In genomic region chr6:158791456-158791855, GRCh38 we compare ENCODE assay signal across 8 cellular contexts. TPM values are rescaled to one million over a fixed set of nuclear protein-coding genes. Genes with fewer than 3 reads are reported as not detected.
DNase-seq lines count a peak whose midpoint lies in the region; ATAC-seq and TF ChIP-seq lines count a peak whose summit lies in the region.
"Not testable (repeated sequence)": the region's sequence is repeated elsewhere in the genome, so short reads cannot be mapped to it uniquely, and the experiment has no call there.

No MANE protein-coding gene starts in this region.

- not testable (repeated sequence) for H3K4me3 ChIP-seq in BLaER1; RWPE2 (ENCODE audit: severe bottlenecking); naive thymus-derived CD4-positive, alpha-beta T cell (ENCODE audit: low read length)

- not testable (repeated sequence) for ATAC-seq in RWPE2 (ENCODE audit: low read depth); naive thymus-derived CD4-positive, alpha-beta T cell; stimulated activated memory B cell treated with anti-CD40 and anti-IgM and Interleukin-4, amounts not matched to agents 10 μg/mL and 1 μg/mL and 100 μg/mL, for 72 hours

- peaks cover 94% of the 10 kb centered on the region for H4K20me1 ChIP-seq in BLaER1
- not testable (repeated sequence) for H4K20me1 ChIP-seq in H9 (ENCODE audit: control insufficient read depth, insufficient read depth, insufficient read length)

- DNase-seq in H9; RWPE2 (ENCODE audit: low spot score); activated CD4-positive, alpha-beta memory T cell treated with anti-CD3 and anti-CD28 coated beads for 36 hours; glutamatergic neuron; naive thymus-derived CD4-positive, alpha-beta T cell: not testable (repeated sequence)

- H3K79me2 ChIP-seq in H9 (ENCODE audit: insufficient read depth, low read length) = peaks cover 37% of the 10 kb centered on the region

- H3K4me1 Mint-ChIP-seq in H9 (peaks cover 36% of the 10 kb centered on the region in 2 experiments), glutamatergic neuron (ENCODE audit: low read depth, unreplicated experiment) (peaks cover 50% of the 10 kb centered on the region)
- H3K4me1 Mint-ChIP-seq in activated CD4-positive, alpha-beta memory T cell treated with anti-CD3 and anti-CD28 coated beads for 36 hours (ENCODE audit: low read depth) = peaks cover 69% of the 10 kb centered on the region
- H3K4me1 Mint-ChIP-seq in activated naive CD4-positive, alpha-beta T cell treated with anti-CD3 and anti-CD28 coated beads, Interleukin-2, amount 50 U/mL, for 24 hours = peaks cover 76% of the 10 kb centered on the region
- H3K4me1 Mint-ChIP-seq in naive thymus-derived CD4-positive, alpha-beta T cell = peaks cover 40 to 79% (median 70%) of the 10 kb centered on the region in 7 donors
- H3K4me1 Mint-ChIP-seq in stimulated activated memory B cell treated with anti-CD40 and anti-IgM and Interleukin-4, amounts not matched to agents 10 μg/mL and 1 μg/mL and 100 μg/mL, for 72 hours = peaks cover 81% of the 10 kb centered on the region

- H3K36me3 ChIP-seq in BLaER1 (peaks cover 36% of the 10 kb centered on the region), RWPE2 (ENCODE audit: low read depth) (peaks cover 79% of the 10 kb centered on the region)
- peaks cover 6 to 21% (median 15%) of the 10 kb centered on the region in 3 experiments for H3K36me3 ChIP-seq in naive thymus-derived CD4-positive, alpha-beta T cell (ENCODE audit: control insufficient read depth in 2 of 3, insufficient read depth in 3 of 3, low read length in 3 of 3)

- not testable (repeated sequence) for H2BK12ac ChIP-seq in H9 (ENCODE audit: insufficient read length, low read depth, low read length)

- H3K79me1 ChIP-seq in H9 (ENCODE audit: insufficient read depth, low read depth, low read length, poor library complexity, severe bottlenecking) = not testable (repeated sequence)

- H2BK120ac ChIP-seq in H9 (ENCODE audit: low read depth, low read length, poor library complexity, severe bottlenecking) = not testable (repeated sequence)

- H3K27ac ChIP-seq in BLaER1; H9 (ENCODE audit: insufficient read length, low read depth, low read length): not testable (repeated sequence)
- H3K27ac ChIP-seq in RWPE2 (ENCODE audit: poor library complexity, severe bottlenecking) = peak overlapping the region; percentile 7
- H3K27ac ChIP-seq in naive thymus-derived CD4-positive, alpha-beta T cell (ENCODE audit: low read depth, low read length) = peak overlapping the region; percentile 72

- not testable (repeated sequence) for H3K56ac ChIP-seq in H9 (ENCODE audit: insufficient read length, low read depth, low read length)

- H3K23ac ChIP-seq in H9 (ENCODE audit: insufficient read length, low read depth, low read length) = not testable (repeated sequence)

- CTCF ChIA-PET in activated CD4-positive, alpha-beta memory T cell treated with anti-CD3 and anti-CD28 coated beads for 36 hours (lab: Charles Lee) = interaction anchor here (1.0 kb wide), 1 partner anchor 78 kb away, joined by 3 read pairs; no protein-coding TSS in a partner anchor
- CTCF ChIA-PET in naive thymus-derived CD4-positive, alpha-beta T cell (lab: Charles Lee) = interaction anchor here (0.7 to 4.8 kb wide), 2 partner anchors 32 to 181 kb away, joined by 4 to 37 read pairs; no protein-coding TSS in a partner anchor

- not testable (repeated sequence) for H4K5ac ChIP-seq in H9 (ENCODE audit: insufficient read length, low read depth, low read length)

- H3K4ac ChIP-seq in H9 (ENCODE audit: low read depth, low read length) = not testable (repeated sequence)

- H3K23me2 ChIP-seq in H9 (ENCODE audit: insufficient read length, low read depth, low read length, poor library complexity, severe bottlenecking) = not testable (repeated sequence)

- intact Hi-C loops in activated CD4-positive, alpha-beta memory T cell treated with anti-CD3 and anti-CD28 coated beads for 36 hours (cut with micrococcal nuclease) = loop anchor here (5.0 kb wide), 1 partner anchor 181 kb away; no protein-coding TSS in a partner anchor
- intact Hi-C loops in naive thymus-derived CD4-positive, alpha-beta T cell (cut with micrococcal nuclease) = loop anchor here in 1 of 2 donors (10.0 kb wide), 1 partner anchor 343 kb away; no protein-coding TSS in a partner anchor

- H4K8ac ChIP-seq in H9 (replicated peaks; ENCODE audit: insufficient read length, low read depth, low read length) = not testable (repeated sequence)

- H3K4me2 ChIP-seq in BLaER1 = peak overlapping the region; percentile 91
- not testable (repeated sequence) for H3K4me2 ChIP-seq in H9 (ENCODE audit: insufficient read depth, insufficient read length, low read length)

- not testable (repeated sequence) for H3T11ph ChIP-seq in H9 (ENCODE audit: low read length)

- not testable (repeated sequence) for H3K27me3 Mint-ChIP-seq in H9 (ENCODE audit: low read depth); activated CD4-positive, alpha-beta memory T cell treated with anti-CD3 and anti-CD28 coated beads for 36 hours; activated naive CD4-positive, alpha-beta T cell treated with anti-CD3 and anti-CD28 coated beads, Interleukin-2, amount 50 U/mL, for 24 hours; naive thymus-derived CD4-positive, alpha-beta T cell; stimulated activated memory B cell treated with anti-CD40 and anti-IgM and Interleukin-4, amounts not matched to agents 10 μg/mL and 1 μg/mL and 100 μg/mL, for 72 hours
- peaks cover 10% of the 10 kb centered on the region for H3K27me3 Mint-ChIP-seq in glutamatergic neuron (ENCODE audit: unreplicated experiment)

- WGBS in H9 (ENCODE audit: extremely low coverage, insufficient read length, low lambda C conversion rate) = no CpG with 5 or more reads among the region's 5 CpGs

- H3K4me1 ChIP-seq in BLaER1 (peaks cover 85% of the 10 kb centered on the region), RWPE2 (ENCODE audit: insufficient read depth, poor library complexity, severe bottlenecking) (peaks cover 42% of the 10 kb centered on the region)
- not testable (repeated sequence) for H3K4me1 ChIP-seq in H9 (ENCODE audit: insufficient read depth, low read length)
- H3K4me1 ChIP-seq in naive thymus-derived CD4-positive, alpha-beta T cell (ENCODE audit: control insufficient read depth in 2 of 2, insufficient read depth in 2 of 2, low read length in 2 of 2) = peaks cover 15 to 63% of the 10 kb centered on the region in 2 donors

- not testable (repeated sequence) for H2BK5ac ChIP-seq in H9 (ENCODE audit: insufficient read length, low read length)

- H3K27ac Mint-ChIP-seq in H9 (peak overlapping the region in 2 of 3 experiments; percentile 44 to 85; a peak in 2 of 7 replicates), glutamatergic neuron (ENCODE audit: unreplicated experiment) (peak overlapping the region; percentile 99)
- H3K27ac Mint-ChIP-seq in activated CD4-positive, alpha-beta memory T cell treated with anti-CD3 and anti-CD28 coated beads for 36 hours = peak overlapping the region; percentile 29
- H3K27ac Mint-ChIP-seq in activated naive CD4-positive, alpha-beta T cell treated with anti-CD3 and anti-CD28 coated beads, Interleukin-2, amount 50 U/mL, for 24 hours = peak overlapping the region; percentile 63
- peak overlapping the region; percentile 56 to 99 (median 98) for H3K27ac Mint-ChIP-seq in naive thymus-derived CD4-positive, alpha-beta T cell
- H3K27ac Mint-ChIP-seq in stimulated activated memory B cell treated with anti-CD40 and anti-IgM and Interleukin-4, amounts not matched to agents 10 μg/mL and 1 μg/mL and 100 μg/mL, for 72 hours = peak overlapping the region; percentile 83

- not testable (repeated sequence) for H3K9me3 ChIP-seq in BLaER1; H9 (ENCODE audit: control insufficient read depth, low read depth, low read length); RWPE2 (ENCODE audit: severe bottlenecking); naive thymus-derived CD4-positive, alpha-beta T cell (ENCODE audit: control insufficient read depth in 2 of 3, low read length in 3 of 3)

- not testable (repeated sequence) for H2AK5ac ChIP-seq in H9 (ENCODE audit: insufficient read length, low read length)

- not testable (repeated sequence) for H3K4me3 Mint-ChIP-seq in H9; activated CD4-positive, alpha-beta memory T cell treated with anti-CD3 and anti-CD28 coated beads for 36 hours; activated naive CD4-positive, alpha-beta T cell treated with anti-CD3 and anti-CD28 coated beads, Interleukin-2, amount 50 U/mL, for 24 hours; stimulated activated memory B cell treated with anti-CD40 and anti-IgM and Interleukin-4, amounts not matched to agents 10 μg/mL and 1 μg/mL and 100 μg/mL, for 72 hours
- H3K4me3 Mint-ChIP-seq in glutamatergic neuron (ENCODE audit: unreplicated experiment) = peak overlapping the region; percentile 46
- peak overlapping the region in 2 of 10 donors; percentile 7 to 85 for H3K4me3 Mint-ChIP-seq in naive thymus-derived CD4-positive, alpha-beta T cell

- H2BK20ac ChIP-seq in H9 (ENCODE audit: low read depth, low read length, poor library complexity, severe bottlenecking) = not testable (repeated sequence)

- POLR2A ChIA-PET in activated CD4-positive, alpha-beta memory T cell treated with anti-CD3 and anti-CD28 coated beads for 36 hours (lab: Charles Lee) = not testable (repeated sequence)
- POLR2A ChIA-PET in naive thymus-derived CD4-positive, alpha-beta T cell (lab: Charles Lee) = interaction anchor here (0.6 to 2.1 kb wide), 2 partner anchors 62 to 78 kb away, joined by 3 to 6 read pairs; no protein-coding TSS in a partner anchor

- H3K27me3 ChIP-seq in BLaER1; H9 (ENCODE audit: insufficient read depth, low read length); RWPE2 (ENCODE audit: insufficient read depth, poor library complexity, severe bottlenecking); naive thymus-derived CD4-positive, alpha-beta T cell (ENCODE audit: control insufficient read depth in 2 of 2, insufficient read depth in 2 of 2, low read length in 2 of 2): not testable (repeated sequence)

- H3K9ac ChIP-seq in BLaER1; H9 (ENCODE audit: extremely low read depth, insufficient read length, low read length): not testable (repeated sequence)

- TF ChIP-seq CTCF in H9 (conservative IDR thresholded peaks at IDR 0.05); RWPE2 (IDR thresholded peaks at IDR 0.05; ENCODE audit: poor library complexity, severe bottlenecking); glutamatergic neuron (IDR thresholded peaks at IDR 0.05; ENCODE audit: partially characterized antibody, unreplicated experiment): not testable (repeated sequence)

- H4K91ac ChIP-seq in H9 (ENCODE audit: insufficient read length, low read depth, low read length) = not testable (repeated sequence)

- not testable (repeated sequence) for H3K14ac ChIP-seq in H9 (ENCODE audit: insufficient read depth, low read length)

- not testable (repeated sequence) for H3K18ac ChIP-seq in H9 (ENCODE audit: insufficient read length, low read depth, low read length)

- H2BK15ac ChIP-seq in H9 (ENCODE audit: low read depth, low read length) = not testable (repeated sequence)

- H2AFZ ChIP-seq in H9 (ENCODE audit: low read length) = not testable (repeated sequence)

- not testable (repeated sequence) for H3K9me3 Mint-ChIP-seq in H9; activated CD4-positive, alpha-beta memory T cell treated with anti-CD3 and anti-CD28 coated beads for 36 hours; activated naive CD4-positive, alpha-beta T cell treated with anti-CD3 and anti-CD28 coated beads, Interleukin-2, amount 50 U/mL, for 24 hours; glutamatergic neuron (ENCODE audit: unreplicated experiment); naive thymus-derived CD4-positive, alpha-beta T cell; stimulated activated memory B cell treated with anti-CD40 and anti-IgM and Interleukin-4, amounts not matched to agents 10 μg/mL and 1 μg/mL and 100 μg/mL, for 72 hours

- peaks cover 31 to 69% (median 56%) of the 10 kb centered on the region in 3 experiments for H3K36me3 Mint-ChIP-seq in H9 (ENCODE audit: insufficient read depth in 1 of 3, low read depth in 3 of 3)
- H3K36me3 Mint-ChIP-seq in activated CD4-positive, alpha-beta memory T cell treated with anti-CD3 and anti-CD28 coated beads for 36 hours = peaks cover 38% of the 10 kb centered on the region
- peaks cover 21% of the 10 kb centered on the region for H3K36me3 Mint-ChIP-seq in activated naive CD4-positive, alpha-beta T cell treated with anti-CD3 and anti-CD28 coated beads, Interleukin-2, amount 50 U/mL, for 24 hours
- H3K36me3 Mint-ChIP-seq in glutamatergic neuron (ENCODE audit: unreplicated experiment) = not testable (repeated sequence)
- peaks cover 3 to 27% (median 19%) of the 10 kb centered on the region in 5 donors for H3K36me3 Mint-ChIP-seq in naive thymus-derived CD4-positive, alpha-beta T cell
- peaks cover 42% of the 10 kb centered on the region for H3K36me3 Mint-ChIP-seq in stimulated activated memory B cell treated with anti-CD40 and anti-IgM and Interleukin-4, amounts not matched to agents 10 μg/mL and 1 μg/mL and 100 μg/mL, for 72 hours

RNA-seq across cellular contexts. Expression of gene EZR, which starts 27.7 kb away (rescaled TPM):
- total RNA-seq in H9 (2021) (375 and 393 TPM in 2 replicates), glutamatergic neuron (ENCODE audit: unreplicated experiment) (272 TPM)
- 100 to 1,000 TPM; 255 to 256 TPM for total RNA-seq in activated CD4-positive, alpha-beta memory T cell treated with anti-CD3 and anti-CD28 coated beads for 36 hours
- 100 to 1,000 TPM; 132 to 201 (median 163) TPM for total RNA-seq in naive thymus-derived CD4-positive, alpha-beta T cell
- polyA plus RNA-seq in naive thymus-derived CD4-positive, alpha-beta T cell = 100 to 1,000 TPM; 115 to 140 TPM

Comparison
In these comparisons a context has a peak if more than half of its experiments do, and no peak if none do; other contexts are left out.
1. H3K27ac Mint-ChIP-seq: peak in every context shown above with its lines; median percentile 99 in glutamatergic neuron; 98 in naive thymus-derived CD4-positive, alpha-beta T cell; 83 in stimulated activated memory B cell treated with anti-CD40 and anti-IgM and Interleukin-4, amounts not matched to agents 10 μg/mL and 1 μg/mL and 100 μg/mL, for 72 hours; 64 in H9; 63 in activated naive CD4-positive, alpha-beta T cell treated with anti-CD3 and anti-CD28 coated beads, Interleukin-2, amount 50 U/mL, for 24 hours; 29 in activated CD4-positive, alpha-beta memory T cell treated with anti-CD3 and anti-CD28 coated beads for 36 hours.